Comparison of ENCODE assay signal across 8 cellular contexts in genomic region chr12:119988788-119989618, GRCh38. TPM values are rescaled to one million over a fixed set of nuclear protein-coding genes. Genes with fewer than 3 reads are reported as not detected.
DNase-seq lines count a peak whose midpoint lies in the region; ATAC-seq and TF ChIP-seq lines count a peak whose summit lies in the region.

A gene with protein sequence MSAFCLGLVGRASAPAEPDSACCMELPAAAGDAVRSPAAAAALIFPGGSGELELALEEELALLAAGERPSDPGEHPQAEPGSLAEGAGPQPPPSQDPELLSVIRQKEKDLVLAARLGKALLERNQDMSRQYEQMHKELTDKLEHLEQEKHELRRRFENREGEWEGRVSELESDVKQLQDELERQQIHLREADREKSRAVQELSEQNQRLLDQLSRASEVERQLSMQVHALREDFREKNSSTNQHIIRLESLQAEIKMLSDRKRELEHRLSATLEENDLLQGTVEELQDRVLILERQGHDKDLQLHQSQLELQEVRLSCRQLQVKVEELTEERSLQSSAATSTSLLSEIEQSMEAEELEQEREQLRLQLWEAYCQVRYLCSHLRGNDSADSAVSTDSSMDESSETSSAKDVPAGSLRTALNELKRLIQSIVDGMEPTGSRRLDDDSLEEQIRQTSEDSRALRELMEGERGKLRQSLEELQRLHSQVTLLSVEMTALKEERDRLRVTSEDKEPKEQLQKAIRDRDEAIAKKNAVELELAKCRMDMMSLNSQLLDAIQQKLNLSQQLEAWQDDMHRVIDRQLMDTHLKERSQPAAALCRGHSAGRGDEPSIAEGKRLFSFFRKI (plus strand): TSS chr12:119989236. CDS start chr12:119989869, 633 bp downstream.

- H3K9me3 ChIP-seq in left ventricle myocardium inferior (replicated peaks) = no peaks in the 10 kb centered on the region
- H3K9me3 ChIP-seq in psoas muscle = no peaks in the 10 kb centered on the region
- H3K9me3 ChIP-seq in uterus = no peaks in the 10 kb centered on the region

- ATAC-seq in HG02763 (IDR thresholded peaks at IDR 0.05; ENCODE audit: unreplicated experiment) (peak; percentile 75), psoas muscle (peak; percentile 52 to 68 (median 66))

- H3K4me1 ChIP-seq in left ventricle myocardium inferior (peaks cover 14% of the 10 kb centered on the region), psoas muscle (no peaks in the 10 kb centered on the region), uterus (peaks cover 0 to 14% of the 10 kb centered on the region in 2 donors)

- H3K27me3 ChIP-seq in left ventricle myocardium inferior (ENCODE audit: low read depth) = peaks cover 88% of the 10 kb centered on the region
- H3K27me3 ChIP-seq in psoas muscle (ENCODE audit: insufficient read depth in 3 of 3, low read length in 2 of 3) = peaks cover 0 to 82% (median 5%) of the 10 kb centered on the region in 3 donors
- H3K27me3 ChIP-seq in uterus = peaks cover 0 to 9% of the 10 kb centered on the region in 2 donors

- peak; percentile 97 for DNase-seq in GM13977 (ENCODE audit: low spot score)
- DNase-seq in NCI-H128 (lab: John Stamatoyannopoulos, UW; ENCODE audit: unreplicated experiment) = peak; percentile 97
- peak; percentile 44 to 73 for DNase-seq in SW 1271 (lab: John Stamatoyannopoulos, UW)
- DNase-seq in activated naive CD8-positive, alpha-beta T cell treated with anti-CD3 and anti-CD28 coated beads, Interleukin-2, amount 50 U/mL, for 16 hours (ENCODE audit: low read depth, low spot score) = peak; percentile 95
- DNase-seq in left ventricle myocardium inferior = peak; percentile 23
- peak; percentile 48 to 66 for DNase-seq in psoas muscle
- DNase-seq in uterus = peak; percentile 13 to 21

- intact Hi-C loops in left ventricle myocardium inferior (cut with micrococcal nuclease) (no loop called here), psoas muscle (cut with DNase I) (loop anchor here in 1 of 2 donors (2.0 kb wide), 1 partner anchor 98 kb away; no protein-coding TSS in a partner anchor), uterus (cut with DNase I; ENCODE audit: low total_unique reads) (no loop called here)

- H3K27ac ChIP-seq in left ventricle myocardium inferior (replicated peaks) = peak within 1 kb of the TSS; percentile 14
- H3K27ac ChIP-seq in psoas muscle = no peak within 1 kb of the TSS
- H3K27ac ChIP-seq in uterus = no peak within 1 kb of the TSS

- in situ Hi-C loops in GM13977 (cut with MboI; ENCODE audit: low pct_unique_long_range_greater_than_20kb, low sequenced_read_pairs, unreplicated experiment) = no loop called here

- H3K4me3 ChIP-seq in left ventricle myocardium inferior (peak within 1 kb of the TSS; percentile 71), psoas muscle (peak within 1 kb of the TSS; percentile 65), uterus (peak within 1 kb of the TSS; percentile 10 to 38)

- no peaks in the 10 kb centered on the region for H3K36me3 ChIP-seq in left ventricle myocardium inferior
- H3K36me3 ChIP-seq in psoas muscle (ENCODE audit: insufficient read depth in 1 of 2, low read depth in 1 of 2) = no peaks in the 10 kb centered on the region
- no peaks in the 10 kb centered on the region for H3K36me3 ChIP-seq in uterus

- TF ChIP-seq POLR2A in uterus (IDR thresholded peaks at IDR 0.05) = no peak

- WGBS in psoas muscle, 3 donors = 1 to 2% (median 2%) methylated on average over 26 to 111 of the region's 111 CpGs

- TF ChIP-seq CTCF in GM13977 (IDR thresholded peaks at IDR 0.05; ENCODE audit: extremely low read depth, insufficient read depth, missing control alignments) (peak; percentile 15), left ventricle myocardium inferior (IDR thresholded peaks at IDR 0.05; ENCODE audit: borderline replicate concordance) (no peak), psoas muscle (IDR thresholded peaks at IDR 0.05) (no peak), uterus (IDR thresholded peaks at IDR 0.05) (no peak)

RNA-seq across cellular contexts. Expression of the gene that starts here (rescaled TPM):
- total RNA-seq in left ventricle myocardium inferior = 0.08 TPM
- total RNA-seq in psoas muscle = under 1 TPM in 3 of 4 donors, not detected in 1; 0.09 to 0.22 (median 0.15) TPM
- under 1 TPM; 0.05 to 0.13 (median 0.09) TPM for polyA plus RNA-seq in psoas muscle
- total RNA-seq in uterus = 1 to 10 TPM in 2 of 4 donors, not detected in 2; 1.8 to 2.2 TPM

Comparison
In these comparisons a context has a peak if more than half of its experiments do, and no peak if none do; other contexts are left out.
1. Peak in DNase-seq, H3K4me3 ChIP-seq and H3K27ac ChIP-seq in left ventricle myocardium inferior; RNA of the gene not detected or under 1 TPM.
2. Peak in DNase-seq, ATAC-seq and H3K4me3 ChIP-seq in psoas muscle; RNA of the gene not detected or under 1 TPM.
3. DNase-seq: peak in every context shown above with its lines; median percentile 97 in GM13977; 97 in NCI-H128; 95 in activated naive CD8-positive, alpha-beta T cell treated with anti-CD3 and anti-CD28 coated beads, Interleukin-2, amount 50 U/mL, for 16 hours; 58 in SW 1271; 57 in psoas muscle; 23 in left ventricle myocardium inferior; 17 in uterus.